7 cellular contexts compared by ENCODE assay signal in genomic region chr11:93718057-93718563, GRCh38. TPM values are rescaled to one million over a fixed set of nuclear protein-coding genes. Genes with fewer than 3 reads are reported as not detected.
A peak's percentile ranks its signal among the peaks of the same experiment; 100 is the strongest.
DNase-seq lines count a peak whose midpoint lies in the region; ATAC-seq and TF ChIP-seq lines count a peak whose summit lies in the region.

No MANE protein-coding gene starts in this region.

- peaks cover 14% of the 10 kb centered on the region; the same call in 1 of the 2 replicates for H3F3A ChIP-seq in GM23248 (ENCODE audit: insufficient read depth)

- no peak for TF ChIP-seq CTCF in neutrophil (IDR thresholded peaks at IDR 0.05)

- H3K4me3 ChIP-seq in neutrophil (ENCODE audit: low read depth in 1 of 2, low read length in 1 of 2), result peak overlapping the region; percentile 53 to 58
- H3K4me3 ChIP-seq in GM23248, result no peak overlapping the region

- H3K27ac ChIP-seq in neutrophil, result peak overlapping the region; percentile 91
- H3K27ac ChIP-seq in GM23248, result no peak overlapping the region

- H3K36me3 ChIP-seq in neutrophil (peaks cover 16% of the 10 kb centered on the region), GM23248 (ENCODE audit: low read depth) (peaks cover 9% of the 10 kb centered on the region; the same call in 1 of the 2 replicates)

- no peaks in the 10 kb centered on the region for H3K9me2 ChIP-seq in GM23248 (ENCODE audit: insufficient read depth)

- ATAC-seq in GM19043 (IDR thresholded peaks at IDR 0.05; ENCODE audit: low read depth, unreplicated experiment) (peak; percentile 91), HG02973 (IDR thresholded peaks at IDR 0.05; ENCODE audit: unreplicated experiment) (peak; percentile 91)

- H2AFZ ChIP-seq in GM23248, result no peak overlapping the region

- no peak overlapping the region for H3K4me2 ChIP-seq in GM23248 (ENCODE audit: unreplicated experiment)

- H3K27me3 ChIP-seq in neutrophil (no peaks in the 10 kb centered on the region), GM23248 (replicated peaks; ENCODE audit: insufficient read depth) (no peaks in the 10 kb centered on the region)

- WGBS in GM23248 (ENCODE audit: low coverage in 1 of 2, low lambda C conversion rate in 2 of 2, missing lambda C conversion rate in 2 of 2), 2 experiments, result 95 to 98% methylated on average over 4 of the region's 4 CpGs

- in situ Hi-C loops in GM23248 (cut with MboI), result no loop called here

- H4K20me1 ChIP-seq in GM23248 (ENCODE audit: insufficient read depth), result no peaks in the 10 kb centered on the region

- H3K9ac ChIP-seq in GM23248, result no peak overlapping the region

- H3K4me1 ChIP-seq in neutrophil (ENCODE audit: control insufficient read depth in 1 of 2, insufficient read depth in 1 of 2, low read depth in 1 of 2, low read length in 1 of 2), result peaks cover 31 to 37% of the 10 kb centered on the region in 2 experiments
- H3K4me1 ChIP-seq in GM23248 (ENCODE audit: insufficient read depth), result no peaks in the 10 kb centered on the region

- peaks cover 4% of the 10 kb centered on the region; the same call in 1 of the 2 replicates for H3K79me2 ChIP-seq in GM23248 (ENCODE audit: insufficient read depth)

- DNase-seq in RPMI8226 (peak; percentile 30), D341Med (ENCODE audit: low spot score) (no peak), NCI-H2171 treated with DMSO at 0.1 percent for 48 hours (lab: John Stamatoyannopoulos, UW) (no peak), GM23248 (no peak)

- H3K9me3 ChIP-seq in neutrophil, result no peaks in the 10 kb centered on the region
- H3K9me3 ChIP-seq in GM23248 (ENCODE audit: low read depth), result no peaks in the 10 kb centered on the region

RNA-seq across cellular contexts. Expression of gene TAF1D, which starts 23.2 kb away (rescaled TPM):
- total RNA-seq in GM23248 (2014; rRNA removed; shearing (Covaris generic)), result 124 and 127 TPM in 2 replicates
- 48.0 and 60.7 TPM in 2 replicates for polyA plus RNA-seq in GM23248 (2016; fragmentation: Nextera tagmentation; extraction: Ambion mirVana)

RNA-seq across cellular contexts. Expression of gene C11orf54, which starts 23.4 kb away (rescaled TPM):
- 12.5 and 13.7 TPM in 2 replicates for total RNA-seq in GM23248 (2014; rRNA removed; shearing (Covaris generic))
- polyA plus RNA-seq in GM23248 (2016; fragmentation: Nextera tagmentation; extraction: Ambion mirVana), result 13.5 and 16.1 TPM in 2 replicates

RNA-seq across cellular contexts. Expression of gene CEP295, which starts 56.6 kb away (rescaled TPM):
- total RNA-seq in GM23248 (2014; rRNA removed; shearing (Covaris generic)), result 7.7 and 8.3 TPM in 2 replicates
- 2.3 and 2.4 TPM in 2 replicates for polyA plus RNA-seq in GM23248 (2016; fragmentation: Nextera tagmentation; extraction: Ambion mirVana)
